In the genomic region with DNA sequence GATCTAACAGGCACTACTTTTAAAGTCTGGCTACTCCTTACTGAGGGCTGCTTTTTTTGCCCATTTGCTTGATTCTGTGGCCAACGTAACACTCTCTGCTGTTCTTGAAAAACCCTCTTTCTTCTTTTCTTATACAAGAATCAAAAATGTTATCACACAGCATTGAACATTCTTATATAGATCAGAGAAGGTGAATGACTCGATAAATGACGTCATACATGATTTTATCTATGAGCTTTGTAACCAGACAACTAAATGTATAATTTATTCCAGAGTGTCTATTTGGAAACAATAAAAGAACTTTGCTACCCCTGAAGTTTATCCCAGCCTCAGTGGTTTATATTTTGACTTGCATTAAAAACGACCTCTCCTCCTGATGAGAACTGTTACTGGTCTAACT, we compare ENCODE assay signal across 28 cellular contexts. TPM values are rescaled to one million over a fixed set of nuclear protein-coding genes. Genes with fewer than 3 reads are reported as not detected.
A peak's percentile ranks its signal among the peaks of the same experiment; 100 is the strongest.
DNase-seq lines count a peak whose midpoint lies in the region; ATAC-seq and TF ChIP-seq lines count a peak whose summit lies in the region.
"Had no signal": no experiment of that assay in that cellular context is flagged by ENCODE, and none has a peak within 500 bp of the region (broad histone marks: within the 10 kb centered on the region; RNA-seq: fewer than 3 reads in every experiment).

No MANE protein-coding gene starts in this region.

- CTCF ChIA-PET in HEK293 (lab: Yijun Ruan, JAX), result interaction anchor here (0.7 to 1.8 kb wide), 2 partner anchors 9 to 28 kb away, joined by 5 read pairs; no protein-coding TSS in a partner anchor

- H3K27ac ChIP-seq in HEK293 (ENCODE audit: extremely low read depth, low read depth, low read length) (no peak overlapping the region), left lung (peak overlapping the region; percentile 45 to 51), stomach smooth muscle (ENCODE audit: low read length) (peak overlapping the region; percentile 85)
- H3K27ac ChIP-seq: C4-2B had no signal

- H3K9me3 ChIP-seq in HEK293 (ENCODE audit: control insufficient read depth, insufficient read depth, low read depth, low read length) (no peaks in the 10 kb centered on the region), left lung (no peaks in the 10 kb centered on the region), stomach smooth muscle (ENCODE audit: control insufficient read depth in 2 of 2, low read length in 2 of 2) (no peaks in the 10 kb centered on the region)
- H3K9me3 ChIP-seq: Caco-2 had no signal

- intact Hi-C loops in left lung (cut with DNase I), result no loop called here

- H3K27me3 Mint-ChIP-seq in brain, result peaks cover 3% of the 10 kb centered on the region
- H3K27me3 Mint-ChIP-seq: activated naive CD8-positive, alpha-beta T cell treated with anti-CD3 and anti-CD28 coated beads, Interleukin-2, amount 10 ng/mL, durations not matched to agents 7 days and 5 days; memory B cell; progenitor cell of endocrine pancreas had no signal

- H3K36me3 ChIP-seq in HEK293 (ENCODE audit: control insufficient read depth in 2 of 2, insufficient read depth in 1 of 2, low read length in 2 of 2) (no peaks in the 10 kb centered on the region), left lung (no peaks in the 10 kb centered on the region), stomach smooth muscle (ENCODE audit: control insufficient read depth in 2 of 2, insufficient read depth in 2 of 2, low read length in 2 of 2) (no peaks in the 10 kb centered on the region)

- peak overlapping the region; percentile 31 to 75 (median 56) for H3K27ac Mint-ChIP-seq in brain
- H3K27ac Mint-ChIP-seq: activated naive CD8-positive, alpha-beta T cell treated with anti-CD3 and anti-CD28 coated beads, Interleukin-2, amount 10 ng/mL, durations not matched to agents 7 days and 5 days; memory B cell had no signal

- no peak overlapping the region for H3K9ac ChIP-seq in stomach smooth muscle (ENCODE audit: low read length in 2 of 2)

- POLR2A ChIA-PET in HEK293 (lab: Yijun Ruan, JAX), result no interaction called here

- H3K4me1 Mint-ChIP-seq in brain, result peaks cover 43% of the 10 kb centered on the region

- H3K4me1 ChIP-seq in HEK293 (ENCODE audit: control insufficient read depth, insufficient read depth, low read length) (no peaks in the 10 kb centered on the region), left lung (peaks cover 20 to 39% of the 10 kb centered on the region in 2 donors), stomach smooth muscle (ENCODE audit: control insufficient read depth, insufficient read depth, low read length) (peaks cover 65% of the 10 kb centered on the region)

- no peak overlapping the region for H3K4me3 ChIP-seq in HEK293 (ENCODE audit: low read depth, low read length)
- no peak overlapping the region for H3K4me3 ChIP-seq in left lung
- no peak overlapping the region for H3K4me3 ChIP-seq in stomach smooth muscle (ENCODE audit: low read length in 2 of 2)

- no peak for ATAC-seq in left lung
- no peak for ATAC-seq in GM18520 (IDR thresholded peaks at IDR 0.05; ENCODE audit: unreplicated experiment)
- no peak for ATAC-seq in HG02970 (IDR thresholded peaks at IDR 0.05; ENCODE audit: low FRiP score, unreplicated experiment)
- ATAC-seq: HCT116; stimulated activated naive CD8-positive, alpha-beta T cell treated with anti-CD3 and anti-CD28 coated beads, Interleukin-15, Interleukin-2, amounts not matched to agents 100 U/mL and 50 U/mL, for 24 hours had no signal

- DNase-seq in left lung, result no peak
- no peak for DNase-seq in NCI-H1105 treated with DMSO at 0.1 percent for 48 hours (lab: John Stamatoyannopoulos, UW)
- no peak for DNase-seq in NCI-H2227 treated with DMSO at 0.1 percent for 48 hours (lab: John Stamatoyannopoulos, UW)
- DNase-seq: activated CD8-positive, alpha-beta memory T cell treated with anti-CD3 and anti-CD28 coated beads for 24 hours; activated effector memory CD4-positive, alpha-beta T cell treated with anti-CD3 and anti-CD28 coated beads, Interleukin-2, amount 50 U/mL, for 16 hours; activated naive CD8-positive, alpha-beta T cell treated with anti-CD3 and anti-CD28 coated beads, Interleukin-2, amount 10 ng/mL, durations not matched to agents 7 days and 5 days; activated T-cell treated with anti-CD3 and anti-CD28 coated beads, Interleukin-2, amount 50 U/mL, for 1 hour; Caco-2; cerebellar nuclear complex; GDM1; kidney glomerular epithelial cell; NCI-H146; stimulated activated naive CD8-positive, alpha-beta T cell treated with anti-CD3 and anti-CD28 coated beads, Interleukin-15, Interleukin-2, amounts not matched to agents 100 U/mL and 50 U/mL, for 24 hours had no signal

- H3K36me3 Mint-ChIP-seq in brain, result no peaks in the 10 kb centered on the region

- H3K9me3 Mint-ChIP-seq in brain, result peaks cover 0 to 5% (median 0%) of the 10 kb centered on the region in 5 experiments
- H3K9me3 Mint-ChIP-seq: activated naive CD8-positive, alpha-beta T cell treated with anti-CD3 and anti-CD28 coated beads, Interleukin-2, amount 10 ng/mL, durations not matched to agents 7 days and 5 days had no signal

- no peak for TF ChIP-seq CTCF in HEK293 (tag by site-specific recombination; IDR thresholded peaks at IDR 0.05)
- TF ChIP-seq CTCF in brain (conservative IDR thresholded peaks at IDR 0.05), result no peak
- TF ChIP-seq CTCF in left lung (IDR thresholded peaks at IDR 0.05), result no peak

- H3K4me3 Mint-ChIP-seq in brain, result no peak overlapping the region
- H3K4me3 Mint-ChIP-seq: activated naive CD8-positive, alpha-beta T cell treated with anti-CD3 and anti-CD28 coated beads, Interleukin-2, amount 10 ng/mL, durations not matched to agents 7 days and 5 days; memory B cell had no signal

- H3K27me3 ChIP-seq in left lung (no peaks in the 10 kb centered on the region), stomach smooth muscle (ENCODE audit: control insufficient read depth in 1 of 2, insufficient read depth in 2 of 2, low read length in 2 of 2) (no peaks in the 10 kb centered on the region)

TF ChIP-seq in HEK293, 187 proteins besides CTCF, POLR2A, EP300 and RAD21:
- TF ChIP-seq, protein P1, sequence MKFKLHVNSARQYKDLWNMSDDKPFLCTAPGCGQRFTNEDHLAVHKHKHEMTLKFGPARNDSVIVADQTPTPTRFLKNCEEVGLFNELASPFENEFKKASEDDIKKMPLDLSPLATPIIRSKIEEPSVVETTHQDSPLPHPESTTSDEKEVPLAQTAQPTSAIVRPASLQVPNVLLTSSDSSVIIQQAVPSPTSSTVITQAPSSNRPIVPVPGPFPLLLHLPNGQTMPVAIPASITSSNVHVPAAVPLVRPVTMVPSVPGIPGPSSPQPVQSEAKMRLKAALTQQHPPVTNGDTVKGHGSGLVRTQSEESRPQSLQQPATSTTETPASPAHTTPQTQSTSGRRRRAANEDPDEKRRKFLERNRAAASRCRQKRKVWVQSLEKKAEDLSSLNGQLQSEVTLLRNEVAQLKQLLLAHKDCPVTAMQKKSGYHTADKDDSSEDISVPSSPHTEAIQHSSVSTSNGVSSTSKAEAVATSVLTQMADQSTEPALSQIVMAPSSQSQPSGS (tag by site-specific recombination; IDR thresholded peaks at IDR 0.05; ENCODE audit: low read depth), result 0 out of 2 replicates have a peak, but pooled peaks have one; percentile 14
- no peak for TF ChIP-seq ZNF239 (tag by site-specific recombination; IDR thresholded peaks at IDR 0.05)

RNA-seq across cellular contexts. Expression of a gene that starts 12.4 kb away (rescaled TPM):
- polyA plus RNA-seq in brain (ENCODE audit: insufficient read depth, low read depth, low replicate concordance), result 29.6 TPM
- 10 to 100 TPM; 17.0 to 18.8 TPM for total RNA-seq in left lung

RNA-seq across cellular contexts. Expression of a gene that starts 37.6 kb away (rescaled TPM):
- not detected for polyA plus RNA-seq in brain (ENCODE audit: insufficient read depth, low read depth, low replicate concordance)
- not detected for total RNA-seq in left lung
- total RNA-seq: activated naive CD8-positive, alpha-beta T cell treated with anti-CD3 and anti-CD28 coated beads, Interleukin-2, amount 10 ng/mL, durations not matched to agents 7 days and 5 days; Caco-2; fibroblast of villous mesenchyme; myocyte; NCI-H460; progenitor cell of endocrine pancreas; skeletal muscle tissue; T-helper 2 cell treated with Interferon-gamma antibody and Interleukin-4, amounts not matched to agents 100 ng/mL and 5 ng/mL, for 36 hours; ureter had no signal
